In the genomic region with DNA sequence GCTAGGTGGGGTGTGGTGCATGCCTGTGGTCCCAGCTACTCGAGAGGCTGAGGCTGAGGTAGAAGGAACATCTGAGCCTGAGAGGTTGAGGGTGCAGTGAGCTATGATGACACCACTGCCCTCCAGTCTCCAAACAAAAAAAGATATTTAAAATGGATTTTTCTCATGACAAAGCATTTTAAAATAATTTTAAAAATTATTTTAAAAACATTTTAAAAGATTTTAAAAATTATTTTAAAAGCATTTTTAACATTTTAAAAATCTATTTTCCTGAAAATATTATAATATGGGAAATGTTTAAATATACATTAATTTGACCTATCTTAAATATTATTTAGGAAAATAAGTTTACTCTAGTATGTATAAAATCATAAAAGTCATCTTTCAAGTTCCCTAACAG, we compare ENCODE assay signal across 21 cellular contexts.
"Had no signal": no experiment of that assay in that cellular context is flagged by ENCODE, and none has a peak within 500 bp of the region (broad histone marks: within the 10 kb centered on the region; RNA-seq: fewer than 3 reads in every experiment).

No MANE protein-coding gene starts in this region.

- H3K27me3 Mint-ChIP-seq: dendritic cell treated with granulocyte-macrophage colony-stimulating factor and Interleukin-4, amounts not matched to agents 40 ng/mL and 50 ng/mL, for 4 days; effector memory CD8-positive, alpha-beta T cell; naive thymus-derived CD8-positive, alpha-beta T cell had no signal

- H3K4me3 Mint-ChIP-seq: dendritic cell treated with granulocyte-macrophage colony-stimulating factor and Interleukin-4, amounts not matched to agents 40 ng/mL and 50 ng/mL, for 4 days; naive thymus-derived CD8-positive, alpha-beta T cell had no signal

- H3K9me3 Mint-ChIP-seq: dendritic cell treated with granulocyte-macrophage colony-stimulating factor and Interleukin-4, amounts not matched to agents 40 ng/mL and 50 ng/mL, for 4 days; effector memory CD8-positive, alpha-beta T cell; naive thymus-derived CD8-positive, alpha-beta T cell had no signal

- H3K9me3 ChIP-seq: esophagus squamous epithelium, heart left ventricle, mucosa of descending colon, neutrophil, right atrium auricular region, sigmoid colon, stomach, thoracic aorta, transverse colon had no signal

- ATAC-seq: effector memory CD8-positive, alpha-beta T cell; mucosa of descending colon; naive thymus-derived CD8-positive, alpha-beta T cell had no signal

- H3K27ac Mint-ChIP-seq: dendritic cell treated with granulocyte-macrophage colony-stimulating factor and Interleukin-4, amounts not matched to agents 40 ng/mL and 50 ng/mL, for 4 days had no signal

- H3K4me3 ChIP-seq: esophagus squamous epithelium, heart left ventricle, mucosa of descending colon, right atrium auricular region, sigmoid colon, skin epidermis, stomach, thoracic aorta, transverse colon had no signal

- H3K27me3 ChIP-seq: esophagus squamous epithelium, heart left ventricle, neutrophil, right atrium auricular region, sigmoid colon, stomach, transverse colon had no signal

- H3K27ac ChIP-seq: esophagus squamous epithelium, neutrophil, right atrium auricular region, sigmoid colon, skin epidermis, stomach, thoracic aorta, transverse colon had no signal

- DNase-seq: effector memory CD8-positive, alpha-beta T cell; esophagus squamous epithelium; foreskin fibroblast; heart left ventricle; hippocampal formation; kidney glomerular epithelial cell; mammary epithelial cell; mucosa of descending colon; naive thymus-derived CD8-positive, alpha-beta T cell; posterior cingulate gyrus; sigmoid colon; stimulated activated CD4-positive, alpha-beta T cell treated with anti-CD3 and anti-CD28 coated beads, Interleukin-12 subunit alpha, Interleukin-12 subunit beta, amount 100 ng/mL, for 4 hours; stimulated activated naive CD4-positive, alpha-beta T cell; stomach; substantia nigra; transverse colon had no signal
